Comparison of ENCODE assay signal across 19 cellular contexts in genomic region chr6:163710552-163710951, GRCh38.
DNase-seq lines count a peak whose midpoint lies in the region; ATAC-seq and TF ChIP-seq lines count a peak whose summit lies in the region.
"Had no signal": no experiment of that assay in that cellular context is flagged by ENCODE, and none has a peak within 500 bp of the region (broad histone marks: within the 10 kb centered on the region; RNA-seq: fewer than 3 reads in every experiment).

No MANE protein-coding gene starts in this region.

- H3K4me3 Mint-ChIP-seq in WTC11: no peak overlapping the region
- H3K4me3 Mint-ChIP-seq: activated naive CD8-positive, alpha-beta T cell treated with anti-CD3 and anti-CD28 coated beads for 36 hours; CD8-positive, alpha-beta memory T cell had no signal

- intact Hi-C loops in Right ventricle myocardium inferior (cut with DNase I): loop anchor here (2.0 to 5.0 kb wide), 3 partner anchors 54 to 294 kb away; no protein-coding TSS in a partner anchor
- intact Hi-C loops in cardiac septum (cut with DNase I): loop anchor here (5.0 kb wide), 1 partner anchor 293 kb away; no protein-coding TSS in a partner anchor

- H3K36me3 Mint-ChIP-seq in WTC11: no peaks in the 10 kb centered on the region
- H3K36me3 Mint-ChIP-seq: activated naive CD8-positive, alpha-beta T cell treated with anti-CD3 and anti-CD28 coated beads for 36 hours; CD8-positive, alpha-beta memory T cell had no signal

- H3K9me3 Mint-ChIP-seq in WTC11: no peaks in the 10 kb centered on the region
- H3K9me3 Mint-ChIP-seq: activated naive CD8-positive, alpha-beta T cell treated with anti-CD3 and anti-CD28 coated beads for 36 hours; CD8-positive, alpha-beta memory T cell had no signal

- peaks cover 4% of the 10 kb centered on the region for H3K4me1 Mint-ChIP-seq in WTC11

- CTCF ChIA-PET in WTC11 (lab: Charles Lee): no interaction called here

- POLR2A ChIA-PET in WTC11 (lab: Charles Lee): no interaction called here

- H3K27me3 Mint-ChIP-seq in WTC11 (ENCODE audit: low read depth): no peaks in the 10 kb centered on the region

- TF ChIP-seq POLR2A in erythroblast (IDR thresholded peaks at IDR 0.05; ENCODE audit: low read length): no peak

- DNase-seq in Right ventricle myocardium inferior (ENCODE audit: missing footprints): no peak
- no peak for DNase-seq in cardiac septum (ENCODE audit: low spot score)
- peak; percentile 52 to 73 for DNase-seq in erythroblast (lab: John Stamatoyannopoulos, UW)
- peak; percentile 18 for DNase-seq in midbrain (lab: John Stamatoyannopoulos, UW)
- no peak for DNase-seq in WTC11 (ENCODE audit: low spot score)
- DNase-seq in AG08395 (ENCODE audit: low spot score): no peak
- no peak for DNase-seq in GDM1 (lab: John Stamatoyannopoulos, UW)
- DNase-seq: activated CD4-positive, alpha-beta T cell treated with anti-CD3 and anti-CD28 coated beads for 48 hours; activated naive CD8-positive, alpha-beta T cell treated with anti-CD3 and anti-CD28 coated beads for 36 hours; activated T-cell treated with anti-CD3 and anti-CD28 coated beads for 4 hours; CD8-positive, alpha-beta memory T cell; hippocampal formation; kidney glomerular epithelial cell; NCI-H1048; NCI-H774; pancreas; small intestine had no signal

- no peak overlapping the region for H3K27ac Mint-ChIP-seq in WTC11
- H3K27ac Mint-ChIP-seq: activated naive CD8-positive, alpha-beta T cell treated with anti-CD3 and anti-CD28 coated beads for 36 hours; CD8-positive, alpha-beta memory T cell had no signal

- ATAC-seq in Right ventricle myocardium inferior (peak; percentile 47), WTC11 (no peak), GM19023 (IDR thresholded peaks at IDR 0.05; ENCODE audit: unreplicated experiment) (no peak)
- ATAC-seq: A549, pancreas had no signal

- no peak for TF ChIP-seq CTCF in WTC11 (IDR thresholded peaks at IDR 0.05)

TF ChIP-seq in WTC11, 78 proteins besides CTCF, POLR2A, EP300 and RAD21:
- TF ChIP-seq RELA (CRISPR knock-in tag; IDR thresholded peaks at IDR 0.05; ENCODE audit: borderline replicate concordance): no peak
- no peak for TF ChIP-seq SP1 (CRISPR knock-in tag; conservative IDR thresholded peaks at IDR 0.05)
- no peak for TF ChIP-seq ZNF219 (CRISPR knock-in tag; IDR thresholded peaks at IDR 0.05; ENCODE audit: borderline replicate concordance)
- TF ChIP-seq E2F1 (CRISPR knock-in tag; IDR thresholded peaks at IDR 0.05): no peak
- no peak for TF ChIP-seq E2F5 (CRISPR knock-in tag; IDR thresholded peaks at IDR 0.05)
- no peak for TF ChIP-seq MLX (CRISPR knock-in tag; IDR thresholded peaks at IDR 0.05)
- TF ChIP-seq SOX15 (CRISPR knock-in tag; IDR thresholded peaks at IDR 0.05): no peak
- TF ChIP-seq GTF2I (CRISPR knock-in tag; conservative IDR thresholded peaks at IDR 0.05): no peak
- TF ChIP-seq ZNF317 (CRISPR knock-in tag; IDR thresholded peaks at IDR 0.05; ENCODE audit: borderline replicate concordance, low read depth): no peak
- no peak for TF ChIP-seq ZBTB43 (CRISPR knock-in tag; IDR thresholded peaks at IDR 0.05)
- TF ChIP-seq KAT7 (CRISPR knock-in tag; IDR thresholded peaks at IDR 0.05; ENCODE audit: borderline replicate concordance): no peak
- TF ChIP-seq ARID4B (CRISPR knock-in tag; IDR thresholded peaks at IDR 0.05; ENCODE audit: borderline replicate concordance): no peak
- TF ChIP-seq ZNF425 (CRISPR knock-in tag; conservative IDR thresholded peaks at IDR 0.05): no peak
- no peak for TF ChIP-seq HMGA2 (CRISPR knock-in tag; IDR thresholded peaks at IDR 0.05)
- TF ChIP-seq ATF3 (CRISPR knock-in tag; conservative IDR thresholded peaks at IDR 0.05): no peak
- TF ChIP-seq NR3C1 (CRISPR knock-in tag; conservative IDR thresholded peaks at IDR 0.05; ENCODE audit: low read depth): no peak
- no peak for TF ChIP-seq NR2C2 (CRISPR knock-in tag; IDR thresholded peaks at IDR 0.05)

Comparison
In these comparisons a context has a peak if more than half of its experiments do, and no peak if none do; other contexts are left out.
1. DNase-seq: peak in erythroblast (2 of 2) and midbrain (single experiment); none in Right ventricle myocardium inferior (single experiment), cardiac septum (single experiment), WTC11 (single experiment), AG08395 (single experiment) and GDM1 (single experiment).